Comparison of ENCODE assay signal across 19 cellular contexts in the genomic region with DNA sequence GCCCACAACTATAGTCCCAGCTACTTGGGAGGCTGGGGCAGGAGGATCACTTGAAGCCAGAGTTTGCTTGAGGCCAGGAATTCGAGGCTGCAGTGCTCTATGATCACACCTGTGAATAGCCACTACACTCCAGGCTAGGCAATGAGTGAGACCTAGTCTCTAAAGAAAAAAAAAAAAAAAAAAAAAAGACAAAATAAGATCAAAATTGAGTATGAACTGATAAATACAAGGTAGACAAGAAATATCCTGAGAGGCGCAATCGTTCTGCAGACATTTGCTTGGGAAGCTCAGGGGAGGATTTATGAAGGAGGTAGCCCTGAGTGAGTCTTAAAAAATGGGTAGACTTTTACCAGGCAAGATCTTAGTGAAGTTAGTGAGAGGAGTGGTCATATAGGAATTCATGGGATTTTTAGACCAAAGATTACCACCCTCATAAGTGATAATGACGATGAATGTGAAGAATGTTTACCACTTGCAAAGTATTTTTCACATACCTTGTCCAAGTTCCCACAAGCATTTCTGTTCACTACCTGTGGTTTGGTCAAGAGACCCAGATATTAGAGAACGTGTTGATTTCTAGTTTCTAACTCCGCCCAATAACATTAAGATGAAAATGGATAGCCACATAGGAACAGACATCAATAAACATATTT. TPM values are rescaled to one million over a fixed set of nuclear protein-coding genes. Genes with fewer than 3 reads are reported as not detected.
"Had no signal": no experiment of that assay in that cellular context is flagged by ENCODE, and none has a peak within 500 bp of the region (broad histone marks: within the 10 kb centered on the region; RNA-seq: fewer than 3 reads in every experiment).

No MANE protein-coding gene starts in this region.

- FAIRE-seq: urothelium cell line had no signal

- H3K27me3 ChIP-seq: brain microvascular endothelial cell, heart right ventricle, spleen, transverse colon had no signal

- H3K4me3 ChIP-seq: coronary artery, heart right ventricle, lower lobe of right lung, spleen, transverse colon had no signal

- H3K9me3 ChIP-seq: heart right ventricle, lower lobe of right lung, spleen, transverse colon had no signal

- H3K36me3 ChIP-seq: brain microvascular endothelial cell, heart right ventricle, lower lobe of right lung, transverse colon had no signal

- DNase-seq: activated B cell treated with CpG ODN at 0.5 μM for 24 hours; activated naive CD4-positive, alpha-beta T cell treated with Interleukin-2 at 50 U/mL for 16 hours; activated T-cell treated with anti-CD3 and anti-CD28 coated beads for 4 hours; activated T-cell treated with anti-CD3 and anti-CD28 coated beads, Interleukin-2, amount 50 U/mL, for 72 hours; aorta; brain microvascular endothelial cell; endodermal cell; foreskin fibroblast; heart right ventricle; lower lobe of right lung; mesenchymal stem cell; posterior cingulate gyrus; right cardiac atrium; spleen; stimulated activated naive CD4-positive, alpha-beta T cell treated with Interleukin-2 at 50 U/mL for 16 hours; transverse colon had no signal

- ATAC-seq: activated T-cell treated with anti-CD3 and anti-CD28 coated beads, Interleukin-2, amount 50 U/mL, for 72 hours; esophagus mucosa; heart right ventricle; lower lobe of right lung; right cardiac atrium had no signal

- H3K27ac ChIP-seq: brain microvascular endothelial cell, coronary artery, lower lobe of right lung, transverse colon had no signal

RNA-seq across cellular contexts. Expression of gene PDCD1LG2, which starts 4.4 kb away (rescaled TPM):
- total RNA-seq: endodermal cell had no signal
